In the genomic region with DNA sequence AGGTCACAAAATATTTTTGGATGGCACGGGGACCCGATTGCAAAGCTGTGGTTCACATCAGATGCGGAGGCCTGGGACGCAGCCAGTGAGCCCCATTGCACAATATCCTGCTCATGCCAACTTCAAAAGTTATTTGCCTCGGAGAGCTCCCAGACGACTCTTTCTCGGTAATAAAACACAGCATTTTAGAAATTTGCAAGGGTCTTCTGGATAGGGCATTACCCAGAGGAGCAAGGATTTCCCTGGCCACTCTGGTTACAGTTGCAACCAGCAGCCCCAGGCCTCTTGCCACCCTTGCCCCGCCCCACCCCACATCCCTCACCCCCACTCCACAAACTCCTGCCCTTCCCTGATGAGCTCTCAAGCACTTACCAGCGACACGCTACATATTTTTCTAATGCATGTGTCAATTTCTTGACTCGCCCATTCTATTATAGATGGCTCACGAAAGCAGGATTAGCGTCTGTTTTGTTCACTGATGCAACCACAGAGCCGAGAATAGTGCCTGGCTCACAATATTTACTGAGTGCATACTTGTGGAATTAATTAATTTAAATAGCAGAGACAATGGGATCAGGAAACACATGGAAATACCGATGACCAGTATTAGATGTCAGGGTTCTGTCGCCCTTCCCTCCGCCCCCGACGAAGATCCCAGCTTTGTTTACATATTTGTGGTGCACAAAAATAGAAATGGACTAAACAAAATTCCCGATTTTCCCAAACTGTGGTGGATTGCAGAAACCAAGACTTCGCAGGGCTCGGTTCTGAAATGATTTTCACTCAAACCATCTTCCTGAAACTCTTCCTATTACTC, we compare ENCODE assay signal across 8 cellular contexts.
A peak's percentile ranks its signal among the peaks of the same experiment; 100 is the strongest.
DNase-seq lines count a peak whose midpoint lies in the region; ATAC-seq, FAIRE-seq and TF ChIP-seq lines count a peak whose summit lies in the region.

No MANE protein-coding gene starts in this region.

- no peak overlapping the region for H3K27ac ChIP-seq in H1 (ENCODE audit: low read depth, low read length)

- H3K27ac Mint-ChIP-seq in nephron (peak overlapping the region; percentile 67 to 98 (median 93)), nephron progenitor cell (no peak overlapping the region)

- 90% methylated on average over 21 of the region's 22 CpGs; no CpG with 5 or more reads in 1 of the 2 experiments for WGBS in H1 (ENCODE audit: extremely low coverage in 1 of 2, insufficient coverage in 1 of 2, insufficient read length in 1 of 2, insufficient replicate concordance in 2 of 2, low coverage in 1 of 2, low lambda C conversion rate in 2 of 2, missing lambda C conversion rate in 1 of 2), 2 experiments

- H4K20me1 ChIP-seq in H1 (replicated peaks in 1 of 2; ENCODE audit: control insufficient read depth in 1 of 2, insufficient read depth in 2 of 2, low read length in 2 of 2) = no peaks in the 10 kb centered on the region

- no peak for TF ChIP-seq EP300 in H1 (IDR thresholded peaks at IDR 0.05; ENCODE audit: borderline replicate concordance in 1 of 2, low read depth in 2 of 2, low read length in 2 of 2)

- H3K4me3 Mint-ChIP-seq in nephron (peak overlapping the region in 2 of 3 experiments; percentile 27 to 72), nephron progenitor cell (no peak overlapping the region)

- no peaks in the 10 kb centered on the region for H3K9me3 ChIP-seq in H1 (ENCODE audit: insufficient read depth in 2 of 2, low read depth in 1 of 2, low read length in 1 of 2)

- H3K9me3 Mint-ChIP-seq in nephron (peaks cover 6% of the 10 kb centered on the region), nephron progenitor cell (peaks cover 6% of the 10 kb centered on the region)

- POLR2A ChIA-PET in H1 (lab: Charles Lee; ENCODE audit: partially characterized antibody) = interaction anchor here (1.2 kb wide), 1 partner anchor 19 kb away, joined by 3 read pairs; no protein-coding TSS in a partner anchor

- no peak overlapping the region for H3K4me2 ChIP-seq in H1 (ENCODE audit: insufficient read depth in 1 of 2, low read depth in 2 of 2, low read length in 2 of 2)

- H2BK5ac ChIP-seq in H1 (ENCODE audit: low read depth, low read length) = no peak overlapping the region

- no peak for ATAC-seq in GM19395 (IDR thresholded peaks at IDR 0.05; ENCODE audit: unreplicated experiment)

- H3K23ac ChIP-seq in H1 (ENCODE audit: insufficient read length) = no peak overlapping the region

- no peak for TF ChIP-seq RAD21 in H1 (IDR thresholded peaks at IDR 0.05 in 1 of 2, conservative IDR thresholded peaks at IDR 0.05 in 1 of 2; ENCODE audit: low read depth in 2 of 2, low read length in 2 of 2)

- no peaks in the 10 kb centered on the region for H3K23me2 ChIP-seq in H1 (ENCODE audit: low read depth, low read length)

- CTCF ChIA-PET in H1 (lab: Charles Lee; ENCODE audit: partially characterized antibody) = no interaction called here

- no peak overlapping the region for H3K18ac ChIP-seq in H1 (ENCODE audit: extremely low read depth, low read length)

- TF ChIP-seq POLR2A in H1 (IDR thresholded peaks at IDR 0.05; ENCODE audit: control extremely low read depth in 1 of 2, low read depth in 2 of 2, low read length in 2 of 2) = no peak

- no peak overlapping the region for H2BK12ac ChIP-seq in H1 (ENCODE audit: low read depth, low read length)

- no peak overlapping the region for H3K56ac ChIP-seq in H1 (replicated peaks; ENCODE audit: insufficient read length, low read depth, low read length)

- H2BK120ac ChIP-seq in H1 (replicated peaks; ENCODE audit: low read depth, low read length) = no peak overlapping the region

- no peaks in the 10 kb centered on the region for H3K36me3 ChIP-seq in H1 (ENCODE audit: control insufficient read depth in 2 of 4, insufficient read depth in 4 of 4, low read length in 3 of 4)

- no peak overlapping the region for H2AFZ ChIP-seq in H1 (ENCODE audit: low read length)

- H3K4me1 Mint-ChIP-seq in nephron = peaks cover 38% of the 10 kb centered on the region
- H3K4me1 Mint-ChIP-seq in nephron progenitor cell = peaks cover 43% of the 10 kb centered on the region

- FAIRE-seq in H1 (lab: Jason Lieb, UNC) = no peak

- H3K79me1 ChIP-seq in H1 (ENCODE audit: low read depth, low read length) = no peaks in the 10 kb centered on the region

- no peak overlapping the region for H3K4ac ChIP-seq in H1 (replicated peaks; ENCODE audit: insufficient read length, low read depth, low read length)

- DNase-seq in Daoy (ENCODE audit: low read depth) = peak; percentile 19
- peak; percentile 53 to 77 for DNase-seq in NCI-H524 (lab: John Stamatoyannopoulos, UW)
- no peak for DNase-seq in H1 (ENCODE audit: low read depth in 1 of 2, low spot score in 2 of 2)
- no peak for DNase-seq in OCI-M2 (lab: John Stamatoyannopoulos, UW; ENCODE audit: unreplicated experiment)
- no peak for DNase-seq in DMS114 treated with DMSO at 0.1 percent for 48 hours (lab: John Stamatoyannopoulos, UW; ENCODE audit: unreplicated experiment)
- no peak for DNase-seq in nephron progenitor cell

- H3K9ac ChIP-seq in H1 (replicated peaks in 1 of 4; ENCODE audit: extremely low read depth in 1 of 4, low read depth in 3 of 4, low read length in 3 of 4) = no peak overlapping the region

- no peak overlapping the region for H3K4me3 ChIP-seq in H1 (ENCODE audit: extremely low read depth in 1 of 4, insufficient read depth in 2 of 4, low read depth in 3 of 4, low read length in 4 of 4)

- no peak overlapping the region for H3K14ac ChIP-seq in H1 (ENCODE audit: insufficient read length)

- TF ChIP-seq CTCF in H1 (IDR thresholded peaks at IDR 0.05; ENCODE audit: control extremely low read depth in 1 of 3, insufficient read depth in 1 of 3, low read depth in 1 of 3, low read length in 3 of 3) (no peak), nephron (IDR thresholded peaks at IDR 0.05; ENCODE audit: unreplicated experiment in 3 of 3) (no peak), nephron progenitor cell (IDR thresholded peaks at IDR 0.05) (no peak)

- no peak overlapping the region for H2BK15ac ChIP-seq in H1 (ENCODE audit: low read length)

- H4K8ac ChIP-seq in H1 (ENCODE audit: extremely low read depth, insufficient read depth, low read length) = no peak overlapping the region

- H3K27me3 Mint-ChIP-seq in nephron (ENCODE audit: low read depth) = no peaks in the 10 kb centered on the region
- H3K27me3 Mint-ChIP-seq in nephron progenitor cell (ENCODE audit: low read depth, poor library complexity) = peaks cover 7% of the 10 kb centered on the region

- H2BK20ac ChIP-seq in H1 (ENCODE audit: low read length) = no peak overlapping the region

- no peak overlapping the region for H4K91ac ChIP-seq in H1 (replicated peaks; ENCODE audit: insufficient read length, low read length)

- no peaks in the 10 kb centered on the region for H3K27me3 ChIP-seq in H1 (replicated peaks in 1 of 4; ENCODE audit: control insufficient read depth in 3 of 4, extremely low read depth in 1 of 4, insufficient read depth in 3 of 4, low read length in 3 of 4)

- no peak overlapping the region for H2AK5ac ChIP-seq in H1 (ENCODE audit: low read depth, low read length)

- H3K4me1 ChIP-seq in H1 (replicated peaks in 1 of 4; ENCODE audit: control insufficient read depth in 3 of 4, insufficient read depth in 4 of 4, low read length in 3 of 4) = peaks cover 0 to 3% (median 1%) of the 10 kb centered on the region in 4 experiments; a peak in 3 of 7 replicates

- H3K79me2 ChIP-seq in H1 (ENCODE audit: control insufficient read depth in 1 of 2, insufficient read depth in 2 of 2, low read length in 2 of 2) = no peaks in the 10 kb centered on the region

- H3K36me3 Mint-ChIP-seq in nephron (ENCODE audit: low read depth) = peaks cover 6% of the 10 kb centered on the region
- H3K36me3 Mint-ChIP-seq in nephron progenitor cell (ENCODE audit: low read depth) = peaks cover 4% of the 10 kb centered on the region

- no peak overlapping the region for H4K5ac ChIP-seq in H1 (ENCODE audit: insufficient read length, low read depth, low read length)

TF ChIP-seq in H1, 55 proteins besides CTCF, POLR2A, EP300 and RAD21:
- TF ChIP-seq CEBPB (IDR thresholded peaks at IDR 0.05; ENCODE audit: low read depth, low read length) (peak; percentile 49; the same call in 1 of the 2 replicates), SP2 (IDR thresholded peaks at IDR 0.05; ENCODE audit: low read length) (no peak)

Comparison
In these comparisons a context has a peak if more than half of its experiments do, and no peak if none do; other contexts are left out.
1. DNase-seq: peak in Daoy (single experiment) and NCI-H524 (2 of 2); none in H1 (0 of 2), OCI-M2 (single experiment), DMS114 treated with DMSO at 0.1 percent for 48 hours (single experiment) and nephron progenitor cell (single experiment).